Comparison of ENCODE assay signal across 37 cellular contexts in genomic region chr4:7571001-7571400, GRCh38.
"Had no signal": no experiment of that assay in that cellular context is flagged by ENCODE, and none has a peak within 500 bp of the region (broad histone marks: within the 10 kb centered on the region; RNA-seq: fewer than 3 reads in every experiment).

No MANE protein-coding gene starts in this region.

- H3K4me3 ChIP-seq: body of pancreas, cardiac muscle cell had no signal

- H3K4me1 ChIP-seq: body of pancreas had no signal

- H3K4me1 Mint-ChIP-seq: activated B cell treated with CpG ODN at 0.5 μM for 24 hours; activated CD4-positive, alpha-beta T cell treated with anti-CD3 and anti-CD28 coated beads, Interleukin-2, amount 10 ng/mL, durations not matched to agents 24 days and 14 days; activated naive CD8-positive, alpha-beta T cell treated with anti-CD3 and anti-CD28 coated beads, Interleukin-2, amount 10 ng/mL, durations not matched to agents 7 days and 5 days; activated naive CD8-positive, alpha-beta T cell treated with anti-CD3 and anti-CD28 coated beads, Interleukin-2, amount 50 U/mL, for 24 hours; activated T-helper 17 cell treated with anti-CD3 and anti-CD28 coated beads, Interleukin-2, amount 50 U/mL, for 72 hours had no signal

- DNase-seq: activated B cell treated with CpG ODN at 0.5 μM for 24 hours; activated CD4-positive, alpha-beta memory T cell treated with anti-CD3 and anti-CD28 coated beads for 36 hours; activated CD4-positive, alpha-beta T cell treated with anti-CD3 and anti-CD28 coated beads for 4 hours; activated CD4-positive, alpha-beta T cell treated with anti-CD3 and anti-CD28 coated beads, Interleukin-2, amount 10 ng/mL, durations not matched to agents 24 days and 14 days; activated CD4-positive, alpha-beta T cell treated with anti-CD3 and anti-CD28 coated beads, Interleukin-2, amount 50 U/mL, for 1 hour; activated CD4-positive, alpha-beta T cell treated with anti-CD3 and anti-CD28 coated beads, Interleukin-2, amount 50 U/mL, for 4 hours; activated CD4-positive, CD25-positive, alpha-beta regulatory T cell treated with anti-CD3 and anti-CD28 coated beads, Interleukin-2, amount 50 U/mL, for 72 hours; activated CD8-positive, alpha-beta memory T cell treated with anti-CD3 and anti-CD28 coated beads, Interleukin-2, amount 50 U/mL, for 4 hours; activated CD8-positive, alpha-beta T cell treated with anti-CD3 and anti-CD28 coated beads for 36 hours; activated effector memory CD4-positive, alpha-beta T cell treated with anti-CD3 and anti-CD28 coated beads, Interleukin-2, amount 50 U/mL, for 16 hours; activated gamma-delta T cell treated with Interleukin-2 at 50 U/mL for 16 hours; activated naive CD4-positive, alpha-beta T cell; activated naive CD4-positive, alpha-beta T cell treated with anti-CD3 and anti-CD28 coated beads for 36 hours; activated naive CD4-positive, alpha-beta T cell treated with anti-CD3 and anti-CD28 coated beads, Interleukin-2, amount 50 U/mL, for 16 hours; activated naive CD8-positive, alpha-beta T cell treated with anti-CD3 and anti-CD28 coated beads, Interleukin-2, amount 10 ng/mL, durations not matched to agents 7 days and 5 days; activated naive CD8-positive, alpha-beta T cell treated with anti-CD3 and anti-CD28 coated beads, Interleukin-2, amount 50 U/mL, for 24 hours; activated T-cell treated with anti-CD3 and anti-CD28 coated beads for 4 hours; activated T-cell treated with anti-CD3 and anti-CD28 coated beads, Interleukin-2, amount 50 U/mL, for 1 hour; activated T-cell treated with anti-CD3 and anti-CD28 coated beads, Interleukin-2, amount 50 U/mL, for 4 hours; activated T-cell treated with anti-CD3 and anti-CD28 coated beads, Interleukin-2, amount 50 U/mL, for 72 hours; amygdala; anterior cingulate cortex; body of pancreas; caudate nucleus; T-helper 1 cell; T-helper 2 cell; T-helper 9 cell had no signal

- FAIRE-seq: astrocyte, bronchial epithelial cell, TTC549 had no signal

- H3K27me3 ChIP-seq: body of pancreas, cardiac muscle cell had no signal

- H3K4me3 Mint-ChIP-seq: activated B cell treated with CpG ODN at 0.5 μM for 24 hours; activated CD4-positive, alpha-beta memory T cell treated with anti-CD3 and anti-CD28 coated beads for 36 hours; activated CD4-positive, alpha-beta T cell treated with anti-CD3 and anti-CD28 coated beads, Interleukin-2, amount 10 ng/mL, durations not matched to agents 24 days and 14 days; activated CD8-positive, alpha-beta T cell treated with anti-CD3 and anti-CD28 coated beads for 36 hours; activated naive CD4-positive, alpha-beta T cell treated with anti-CD3 and anti-CD28 coated beads for 36 hours; activated naive CD8-positive, alpha-beta T cell treated with anti-CD3 and anti-CD28 coated beads, Interleukin-2, amount 10 ng/mL, durations not matched to agents 7 days and 5 days; activated naive CD8-positive, alpha-beta T cell treated with anti-CD3 and anti-CD28 coated beads, Interleukin-2, amount 50 U/mL, for 24 hours; activated T-cell treated with anti-CD3 and anti-CD28 coated beads, Interleukin-2, amount 50 U/mL, for 4 hours; activated T-cell treated with anti-CD3 and anti-CD28 coated beads, Interleukin-2, amount 50 U/mL, for 72 hours; activated T-helper 1 cell treated with anti-CD3 and anti-CD28 coated beads, Interleukin-12 subunit alpha, Interleukin-12 subunit beta, Interleukin-2, Interleukin-4 antibody, amounts not matched to agents 30 ng/mL and 10 ng/mL and 1 ng/mL, durations not matched to agents 14 hours and 24 hours and 36 hours; activated T-helper 17 cell treated with anti-CD3 and anti-CD28 coated beads, Interleukin-2, amount 50 U/mL, for 72 hours; T-helper 1 cell treated with Interleukin-12 subunit alpha and Interleukin-12 subunit beta and Interleukin-4 antibody, amounts not matched to agents 30 μg/mL and 1 μg/mL, for 36 hours; T-helper 2 cell treated with Interferon-gamma antibody and Interleukin-4, amounts not matched to agents 5 μg/mL and 100 μg/mL, for 36 hours had no signal

- ATAC-seq: activated CD8-positive, alpha-beta T cell treated with anti-CD3 and anti-CD28 coated beads for 36 hours; activated naive CD4-positive, alpha-beta T cell treated with anti-CD3 and anti-CD28 coated beads, Interleukin-2, amount 50 U/mL, for 72 hours; activated naive CD8-positive, alpha-beta T cell treated with anti-CD3 and anti-CD28 coated beads, Interleukin-2, amount 50 U/mL, for 24 hours; activated T-cell treated with anti-CD3 and anti-CD28 coated beads, Interleukin-2, amount 50 U/mL, for 4 hours; activated T-cell treated with anti-CD3 and anti-CD28 coated beads, Interleukin-2, amount 50 U/mL, for 72 hours; activated T-helper 17 cell treated with anti-CD3 and anti-CD28 coated beads, Interleukin-2, amount 50 U/mL, for 72 hours; body of pancreas had no signal

- H3K36me3 Mint-ChIP-seq: activated naive CD8-positive, alpha-beta T cell treated with anti-CD3 and anti-CD28 coated beads, Interleukin-2, amount 10 ng/mL, durations not matched to agents 7 days and 5 days had no signal

- H3K27ac ChIP-seq: body of pancreas, cardiac muscle cell, VCaP had no signal

- H3K9me3 Mint-ChIP-seq: activated CD4-positive, alpha-beta T cell treated with anti-CD3 and anti-CD28 coated beads, Interleukin-2, amount 10 ng/mL, durations not matched to agents 24 days and 14 days had no signal

- H3K27ac Mint-ChIP-seq: activated B cell treated with CpG ODN at 0.5 μM for 24 hours; activated CD4-positive, alpha-beta memory T cell treated with anti-CD3 and anti-CD28 coated beads for 36 hours; activated CD4-positive, alpha-beta T cell treated with anti-CD3 and anti-CD28 coated beads, Interleukin-2, amount 10 ng/mL, durations not matched to agents 24 days and 14 days; activated CD8-positive, alpha-beta T cell treated with anti-CD3 and anti-CD28 coated beads for 36 hours; activated naive CD4-positive, alpha-beta T cell treated with anti-CD3 and anti-CD28 coated beads for 36 hours; activated naive CD4-positive, alpha-beta T cell treated with anti-CD3 and anti-CD28 coated beads, Interleukin-2, amount 50 U/mL, for 72 hours; activated naive CD8-positive, alpha-beta T cell treated with anti-CD3 and anti-CD28 coated beads, Interleukin-2, amount 10 ng/mL, durations not matched to agents 7 days and 5 days; activated naive CD8-positive, alpha-beta T cell treated with anti-CD3 and anti-CD28 coated beads, Interleukin-2, amount 50 U/mL, for 24 hours; activated T-cell treated with anti-CD3 and anti-CD28 coated beads, Interleukin-2, amount 50 U/mL, for 72 hours; activated T-helper 1 cell treated with anti-CD3 and anti-CD28 coated beads, Interleukin-12 subunit alpha, Interleukin-12 subunit beta, Interleukin-2, Interleukin-4 antibody, amounts not matched to agents 30 ng/mL and 10 ng/mL and 1 ng/mL, durations not matched to agents 14 hours and 24 hours and 36 hours; activated T-helper 17 cell treated with anti-CD3 and anti-CD28 coated beads, Interleukin-2, amount 50 U/mL, for 72 hours; T-helper 1 cell treated with Interleukin-12 subunit alpha and Interleukin-12 subunit beta and Interleukin-4 antibody, amounts not matched to agents 30 μg/mL and 1 μg/mL, for 36 hours; T-helper 2 cell treated with Interferon-gamma antibody and Interleukin-4, amounts not matched to agents 5 μg/mL and 100 μg/mL, for 36 hours had no signal

- H3K36me3 ChIP-seq: cardiac muscle cell had no signal

- H3K27me3 Mint-ChIP-seq: activated B cell treated with CpG ODN at 0.5 μM for 24 hours; activated CD4-positive, alpha-beta T cell treated with anti-CD3 and anti-CD28 coated beads, Interleukin-2, amount 10 ng/mL, durations not matched to agents 24 days and 14 days; activated CD8-positive, alpha-beta T cell treated with anti-CD3 and anti-CD28 coated beads for 36 hours; activated naive CD8-positive, alpha-beta T cell treated with anti-CD3 and anti-CD28 coated beads, Interleukin-2, amount 10 ng/mL, durations not matched to agents 7 days and 5 days had no signal
